1 cellular context compared by ENCODE assay signal in genomic region chr1:109619655-109620395, GRCh38.
TF ChIP-seq lines count a peak whose summit lies in the region.

AMPD2 (plus strand) TSS chr1:109619837; CDS start chr1:109621176, 1,339 bp downstream.

TF ChIP-seq in WTC11, 78 proteins besides CTCF, POLR2A, EP300 and RAD21 (continued from another document):
- TF ChIP-seq STAT6 (CRISPR knock-in tag; conservative IDR thresholded peaks at IDR 0.05; ENCODE audit: low read depth) (no peak), ATF3 (CRISPR knock-in tag; conservative IDR thresholded peaks at IDR 0.05) (no peak), NR2C2 (CRISPR knock-in tag; IDR thresholded peaks at IDR 0.05) (no peak), IRF1 (CRISPR knock-in tag; IDR thresholded peaks at IDR 0.05) (0 out of 2 replicates have a peak, but pooled peaks have one; percentile 47), FOXK1 (CRISPR knock-in tag; IDR thresholded peaks at IDR 0.05) (peak; percentile 61; the same call in 1 of the 2 replicates), RELA (CRISPR knock-in tag; IDR thresholded peaks at IDR 0.05; ENCODE audit: borderline replicate concordance) (no peak), TCF7 (CRISPR knock-in tag; IDR thresholded peaks at IDR 0.05; ENCODE audit: low read depth) (no peak), MYBL2 (CRISPR knock-in tag; IDR thresholded peaks at IDR 0.05) (peak; percentile 58; the same call in 1 of the 2 replicates), ETV6 (CRISPR knock-in tag; IDR thresholded peaks at IDR 0.05) (peak; percentile 62; the same call in 1 of the 2 replicates), MAX (CRISPR knock-in tag; IDR thresholded peaks at IDR 0.05) (peak; percentile 93), E2F1 (CRISPR knock-in tag; IDR thresholded peaks at IDR 0.05) (no peak), USF1 (CRISPR knock-in tag; IDR thresholded peaks at IDR 0.05) (peak; percentile 84), ZNF232 (CRISPR knock-in tag; IDR thresholded peaks at IDR 0.05) (no peak), USF2 (CRISPR knock-in tag; IDR thresholded peaks at IDR 0.05) (peak; percentile 86), NFATC4 (CRISPR knock-in tag; IDR thresholded peaks at IDR 0.05) (no peak), RORB (CRISPR knock-in tag; IDR thresholded peaks at IDR 0.05) (no peak), SP1 (CRISPR knock-in tag; conservative IDR thresholded peaks at IDR 0.05) (peak; percentile 84)
